9 cellular contexts compared by ENCODE assay signal in genomic region chr19:6260912-6261636, GRCh38. TPM values are rescaled to one million over a fixed set of nuclear protein-coding genes. Genes with fewer than 3 reads are reported as not detected.
DNase-seq lines count a peak whose midpoint lies in the region; ATAC-seq and TF ChIP-seq lines count a peak whose summit lies in the region.
"Had no signal": no experiment of that assay in that cellular context is flagged by ENCODE, and none has a peak within 500 bp of the region (broad histone marks: within the 10 kb centered on the region; RNA-seq: fewer than 3 reads in every experiment).

No MANE protein-coding gene starts in this region.

- peaks cover 28% of the 10 kb centered on the region for H3K36me3 Mint-ChIP-seq in activated CD4-positive, alpha-beta T cell treated with anti-CD3 and anti-CD28 coated beads, Interleukin-2, amount 10 ng/mL, durations not matched to agents 24 days and 14 days (ENCODE audit: low read depth)

- no peaks in the 10 kb centered on the region for H3K4me1 ChIP-seq in foreskin keratinocyte

- no peaks in the 10 kb centered on the region for H3K27me3 Mint-ChIP-seq in activated CD4-positive, alpha-beta T cell treated with anti-CD3 and anti-CD28 coated beads, Interleukin-2, amount 10 ng/mL, durations not matched to agents 24 days and 14 days

- intact Hi-C loops in activated CD4-positive, alpha-beta T cell treated with anti-CD3 and anti-CD28 coated beads, Interleukin-2, amount 10 ng/mL, durations not matched to agents 24 days and 14 days (cut with micrococcal nuclease), result no loop called here

- H3K27ac ChIP-seq in foreskin keratinocyte, result no peak overlapping the region

- DNase-seq in stimulated activated CD4-positive, alpha-beta T cell treated with anti-CD3 and anti-CD28 coated beads, Interleukin-4, amount 100 ng/mL, for 1 hour, result peak; percentile 37
- no peak for DNase-seq in stimulated activated CD4-positive, alpha-beta T cell treated with anti-CD3 and anti-CD28 coated beads, Interleukin-1b, Interleukin-23, amount 100 ng/mL, for 48 hours
- DNase-seq in activated CD4-positive, alpha-beta T cell treated with anti-CD3 and anti-CD28 coated beads, Interleukin-2, amount 10 ng/mL, durations not matched to agents 24 days and 14 days, result peak; percentile 76
- DNase-seq in foreskin keratinocyte, result no peak
- peak; percentile 31 for DNase-seq in stimulated activated CD8-positive, alpha-beta memory T cell treated with anti-CD3 and anti-CD28 coated beads, Interleukin-4, amount 100 ng/mL, for 24 hours (ENCODE audit: low read depth)
- no peak for DNase-seq in GOT3 (lab: John Stamatoyannopoulos, UW)
- no peak for DNase-seq in amniotic stem cell (lab: John Stamatoyannopoulos, UW)

- H3K4me1 Mint-ChIP-seq in activated CD4-positive, alpha-beta T cell treated with anti-CD3 and anti-CD28 coated beads, Interleukin-2, amount 10 ng/mL, durations not matched to agents 24 days and 14 days, result peaks cover 5% of the 10 kb centered on the region

- no peaks in the 10 kb centered on the region for H3K27me3 ChIP-seq in foreskin keratinocyte

- TF ChIP-seq CTCF in foreskin keratinocyte (conservative IDR thresholded peaks at IDR 0.05), result peak; percentile 61

- H3K27ac Mint-ChIP-seq in activated CD4-positive, alpha-beta T cell treated with anti-CD3 and anti-CD28 coated beads, Interleukin-2, amount 10 ng/mL, durations not matched to agents 24 days and 14 days, result no peak overlapping the region
- H3K27ac Mint-ChIP-seq: activated naive CD4-positive, alpha-beta T cell treated with anti-CD3 and anti-CD28 coated beads, Interleukin-2, amount 50 U/mL, for 72 hours had no signal

- peak; percentile 74 for ATAC-seq in foreskin keratinocyte
- ATAC-seq in HG02798 (IDR thresholded peaks at IDR 0.05; ENCODE audit: poor library complexity, unreplicated experiment), result no peak

- no peaks in the 10 kb centered on the region for H3K9me3 Mint-ChIP-seq in activated CD4-positive, alpha-beta T cell treated with anti-CD3 and anti-CD28 coated beads, Interleukin-2, amount 10 ng/mL, durations not matched to agents 24 days and 14 days
- H3K9me3 Mint-ChIP-seq: activated naive CD4-positive, alpha-beta T cell treated with anti-CD3 and anti-CD28 coated beads, Interleukin-2, amount 50 U/mL, for 72 hours had no signal

- no peak overlapping the region for H3K4me3 Mint-ChIP-seq in activated CD4-positive, alpha-beta T cell treated with anti-CD3 and anti-CD28 coated beads, Interleukin-2, amount 10 ng/mL, durations not matched to agents 24 days and 14 days

RNA-seq across cellular contexts. Expression of gene MLLT1, which starts 18.7 kb away (rescaled TPM):
- 67.5 and 74.3 TPM in 2 replicates for total RNA-seq in activated CD4-positive, alpha-beta T cell treated with anti-CD3 and anti-CD28 coated beads, Interleukin-2, amount 10 ng/mL, durations not matched to agents 24 days and 14 days
- total RNA-seq in foreskin keratinocyte, result 18.9 and 24.4 TPM in 2 replicates
- polyA plus RNA-seq in foreskin keratinocyte, result 23.9 and 26.1 TPM in 2 replicates

Comparison
In these comparisons a context has a peak if more than half of its experiments do, and no peak if none do; other contexts are left out.
1. DNase-seq: peak in stimulated activated CD4-positive, alpha-beta T cell treated with anti-CD3 and anti-CD28 coated beads, Interleukin-4, amount 100 ng/mL, for 1 hour (single experiment), activated CD4-positive, alpha-beta T cell treated with anti-CD3 and anti-CD28 coated beads, Interleukin-2, amount 10 ng/mL, durations not matched to agents 24 days and 14 days (single experiment) and stimulated activated CD8-positive, alpha-beta memory T cell treated with anti-CD3 and anti-CD28 coated beads, Interleukin-4, amount 100 ng/mL, for 24 hours (single experiment); none in stimulated activated CD4-positive, alpha-beta T cell treated with anti-CD3 and anti-CD28 coated beads, Interleukin-1b, Interleukin-23, amount 100 ng/mL, for 48 hours (single experiment), foreskin keratinocyte (0 of 2), GOT3 (single experiment) and amniotic stem cell (single experiment).